1 cellular context compared by ENCODE assay signal in the genomic region with DNA sequence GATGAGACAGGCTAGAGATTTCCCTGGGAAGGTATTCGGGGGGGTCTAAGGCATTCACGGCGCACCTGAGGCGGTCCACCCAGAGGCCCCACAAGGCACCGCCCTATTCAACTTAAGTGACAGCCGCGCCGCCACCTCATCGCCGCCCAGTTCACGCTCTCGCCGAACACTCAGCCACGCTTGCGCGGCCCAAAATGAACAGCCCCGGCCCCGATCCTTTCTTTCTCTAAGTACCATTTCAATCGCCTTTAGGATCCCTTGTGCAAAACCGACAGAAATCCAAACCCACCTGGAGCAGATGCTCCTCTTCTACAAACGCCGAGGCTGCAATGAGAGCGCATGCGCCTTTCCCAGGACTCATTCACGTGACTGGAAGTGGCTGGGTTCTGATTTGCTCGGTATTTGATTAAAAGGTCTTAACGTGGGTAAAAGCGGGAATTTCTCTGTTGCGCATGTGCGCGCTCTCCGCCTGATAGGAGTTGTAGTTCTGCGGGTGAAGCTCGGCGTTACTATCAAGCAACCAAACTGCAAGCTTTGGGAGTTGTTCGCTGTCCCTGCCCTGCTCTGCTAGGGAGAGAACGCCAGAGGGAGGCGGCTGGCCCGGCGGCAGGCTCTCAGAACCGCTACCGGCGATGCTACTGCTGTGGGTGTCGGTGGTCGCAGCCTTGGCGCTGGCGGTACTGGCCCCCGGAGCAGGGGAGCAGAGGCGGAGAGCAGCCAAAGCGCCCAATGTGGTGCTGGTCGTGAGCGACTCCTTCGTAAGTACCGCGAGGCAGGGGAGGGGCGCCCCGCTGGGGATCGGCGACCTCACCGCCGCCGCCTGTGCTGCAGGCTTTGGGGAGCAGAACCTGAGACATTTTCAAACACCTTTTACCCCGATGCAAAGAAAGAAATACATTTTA.
TF ChIP-seq lines count a peak whose summit lies in the region.

A gene with protein sequence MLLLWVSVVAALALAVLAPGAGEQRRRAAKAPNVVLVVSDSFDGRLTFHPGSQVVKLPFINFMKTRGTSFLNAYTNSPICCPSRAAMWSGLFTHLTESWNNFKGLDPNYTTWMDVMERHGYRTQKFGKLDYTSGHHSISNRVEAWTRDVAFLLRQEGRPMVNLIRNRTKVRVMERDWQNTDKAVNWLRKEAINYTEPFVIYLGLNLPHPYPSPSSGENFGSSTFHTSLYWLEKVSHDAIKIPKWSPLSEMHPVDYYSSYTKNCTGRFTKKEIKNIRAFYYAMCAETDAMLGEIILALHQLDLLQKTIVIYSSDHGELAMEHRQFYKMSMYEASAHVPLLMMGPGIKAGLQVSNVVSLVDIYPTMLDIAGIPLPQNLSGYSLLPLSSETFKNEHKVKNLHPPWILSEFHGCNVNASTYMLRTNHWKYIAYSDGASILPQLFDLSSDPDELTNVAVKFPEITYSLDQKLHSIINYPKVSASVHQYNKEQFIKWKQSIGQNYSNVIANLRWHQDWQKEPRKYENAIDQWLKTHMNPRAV (plus strand): TSS at position 455 of the 902 bp plus-strand sequence. CDS start 178 bp downstream, at position 633.
A gene (minus strand): TSS at position 331 of the 902 bp plus-strand sequence. CDS start 7,827 bp downstream, outside the sequence.

TF ChIP-seq in IMR-90, 13 proteins besides CTCF, POLR2A, EP300 and RAD21:
- TF ChIP-seq RCOR1 (IDR thresholded peaks at IDR 0.05; ENCODE audit: insufficient replicate concordance, low read length) (no peak), SMC3 (IDR thresholded peaks at IDR 0.05; ENCODE audit: low read depth, low read length) (0 out of 2 replicates have a peak, but pooled peaks have one; percentile 38), MAFK (IDR thresholded peaks at IDR 0.05; ENCODE audit: low read depth, low read length) (peak; percentile 17; the same call in 1 of the 2 replicates), CEBPB (IDR thresholded peaks at IDR 0.05; ENCODE audit: low read depth, low read length) (no peak), MXI1 (IDR thresholded peaks at IDR 0.05; ENCODE audit: borderline replicate concordance, low read depth, low read length) (peak; percentile 47; the same call in 1 of the 2 replicates), BHLHE40 (IDR thresholded peaks at IDR 0.05; ENCODE audit: low read depth, low read length) (peak; percentile 97), CHD1 (IDR thresholded peaks at IDR 0.05; ENCODE audit: low read depth, low read length) (no peak), FOS (IDR thresholded peaks at IDR 0.05; ENCODE audit: low read depth, low read length) (no peak)
- TF ChIP-seq, protein P1, sequence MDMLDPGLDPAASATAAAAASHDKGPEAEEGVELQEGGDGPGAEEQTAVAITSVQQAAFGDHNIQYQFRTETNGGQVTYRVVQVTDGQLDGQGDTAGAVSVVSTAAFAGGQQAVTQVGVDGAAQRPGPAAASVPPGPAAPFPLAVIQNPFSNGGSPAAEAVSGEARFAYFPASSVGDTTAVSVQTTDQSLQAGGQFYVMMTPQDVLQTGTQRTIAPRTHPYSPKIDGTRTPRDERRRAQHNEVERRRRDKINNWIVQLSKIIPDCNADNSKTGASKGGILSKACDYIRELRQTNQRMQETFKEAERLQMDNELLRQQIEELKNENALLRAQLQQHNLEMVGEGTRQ (IDR thresholded peaks at IDR 0.05; ENCODE audit: low read depth, low read length): peak; percentile 94
